Comparison of ENCODE assay signal across 14 cellular contexts in genomic region chr3:51295625-51296024, GRCh38.
A peak's percentile ranks its signal among the peaks of the same experiment; 100 is the strongest.
DNase-seq lines count a peak whose midpoint lies in the region; ATAC-seq and TF ChIP-seq lines count a peak whose summit lies in the region.
"Had no signal": no experiment of that assay in that cellular context is flagged by ENCODE, and none has a peak within 500 bp of the region (broad histone marks: within the 10 kb centered on the region; RNA-seq: fewer than 3 reads in every experiment).

No MANE protein-coding gene starts in this region.

- DNase-seq in GM12864 (ENCODE audit: low read depth) (peak; percentile 12), NCI-H1436 (lab: John Stamatoyannopoulos, UW) (no peak), pons (ENCODE audit: low spot score) (no peak), testis (no peak), Right ventricle myocardium inferior (ENCODE audit: missing footprints) (no peak)
- DNase-seq: HCEC 1CT; NCI-H146; ovary; stimulated activated CD4-positive, alpha-beta T cell treated with anti-CD3 and anti-CD28 coated beads, Interleukin-15, amount 100 ng/mL, for 24 hours; stimulated activated CD8-positive, alpha-beta memory T cell treated with anti-CD3 and anti-CD28 coated beads, Interleukin-4, amount 100 ng/mL, for 48 hours had no signal

- no peak overlapping the region for H3K27ac ChIP-seq in testis
- H3K27ac ChIP-seq: ovary had no signal

- intact Hi-C loops in testis (cut with DNase I; ENCODE audit: low total_unique reads): no loop called here
- intact Hi-C loops in Right ventricle myocardium inferior (cut with DNase I): no loop called here

- WGBS in testis, 2 donors: 75 to 78% methylated on average over 2 of the region's 2 CpGs

- no peak for TF ChIP-seq CTCF in GM12864 (IDR thresholded peaks at IDR 0.05; ENCODE audit: low read depth, low read length, missing control alignments)
- TF ChIP-seq CTCF in testis (IDR thresholded peaks at IDR 0.05): no peak

- H3K9me3 ChIP-seq in testis: no peaks in the 10 kb centered on the region
- H3K9me3 ChIP-seq: ovary had no signal

- no peaks in the 10 kb centered on the region for H3K27me3 ChIP-seq in testis
- H3K27me3 ChIP-seq: ovary had no signal

- H3K4me1 ChIP-seq in testis: no peaks in the 10 kb centered on the region

- peak; percentile 98 for ATAC-seq in GM19351 (IDR thresholded peaks at IDR 0.05; ENCODE audit: unreplicated experiment)
- ATAC-seq in HG02852 (IDR thresholded peaks at IDR 0.05; ENCODE audit: unreplicated experiment): peak; percentile 89
- peak; percentile 82 for ATAC-seq in HG03469 (IDR thresholded peaks at IDR 0.05; ENCODE audit: unreplicated experiment)
- ATAC-seq in Right ventricle myocardium inferior: no peak
- ATAC-seq: esophagus mucosa had no signal

- H3K36me3 ChIP-seq in testis (ENCODE audit: low read depth, missing control alignments): no peaks in the 10 kb centered on the region
- H3K36me3 ChIP-seq: ovary had no signal

- TF ChIP-seq POLR2A in testis (IDR thresholded peaks at IDR 0.05): no peak

- H3K4me3 ChIP-seq in GM12864 (ENCODE audit: low read depth, low read length) (no peak overlapping the region), testis (no peak overlapping the region)
- H3K4me3 ChIP-seq: ovary had no signal
